In genomic region chr5:6743161-6743560, GRCh38 we compare ENCODE assay signal across 23 cellular contexts. TPM values are rescaled to one million over a fixed set of nuclear protein-coding genes. Genes with fewer than 3 reads are reported as not detected.
DNase-seq lines count a peak whose midpoint lies in the region; ATAC-seq and TF ChIP-seq lines count a peak whose summit lies in the region.
"Had no signal": no experiment of that assay in that cellular context is flagged by ENCODE, and none has a peak within 500 bp of the region (broad histone marks: within the 10 kb centered on the region; RNA-seq: fewer than 3 reads in every experiment).

No MANE protein-coding gene starts in this region.

- DNase-seq in CD8-positive, alpha-beta T cell = no peak
- DNase-seq in IMR-90 = no peak
- peak; percentile 41 for DNase-seq in choroid plexus epithelial cell (ENCODE audit: low read depth)
- DNase-seq in sigmoid colon = peak; percentile 37
- DNase-seq in MG63 = no peak
- DNase-seq in NCI-H2107 (lab: John Stamatoyannopoulos, UW) = no peak
- no peak for DNase-seq in psoas muscle
- DNase-seq: activated CD4-positive, alpha-beta T cell treated with anti-CD3 and anti-CD28 coated beads for 4 hours; brain microvascular endothelial cell; CD4-positive, CD25-positive, alpha-beta regulatory T cell; effector CD4-positive, alpha-beta T cell; GM23248; HFFc6; Karpas-422; natural killer cell; NCI-H1436 treated with DMSO at 0.1 percent for 48 hours; NCI-H446 treated with DMSO at 0.1 percent for 48 hours; right cardiac atrium; RPMI8226; SK-N-SH; stimulated activated CD4-positive, alpha-beta T cell treated with anti-CD3 and anti-CD28 coated beads, Interleukin-4, amount 100 ng/mL, for 1 hour; upper lobe of right lung had no signal

- H3K9me1 ChIP-seq in IMR-90 (ENCODE audit: insufficient read depth, low read length) = peaks cover 4% of the 10 kb centered on the region

- H2AK9ac ChIP-seq in IMR-90 (replicated peaks; ENCODE audit: low read depth, low read length, poor library complexity) = peak overlapping the region; percentile 24

- H4K8ac ChIP-seq in IMR-90 (ENCODE audit: low read depth in 2 of 2, low read length in 2 of 2) = no peak overlapping the region

- H3K56ac ChIP-seq in IMR-90 (ENCODE audit: extremely low read depth, insufficient read depth, low read length) = no peak overlapping the region

- H2BK15ac ChIP-seq in IMR-90 (ENCODE audit: low read depth, low read length) = no peak overlapping the region

- no peaks in the 10 kb centered on the region for H3K27me3 Mint-ChIP-seq in CD8-positive, alpha-beta T cell (ENCODE audit: low read depth)
- H3K27me3 Mint-ChIP-seq: CD4-positive, CD25-positive, alpha-beta regulatory T cell had no signal

- POLR2A ChIA-PET in CD8-positive, alpha-beta T cell (lab: Charles Lee) = no interaction called here
- POLR2A ChIA-PET in IMR-90 (lab: Charles Lee; ENCODE audit: unreplicated experiment) = no interaction called here

- intact Hi-C loops in CD8-positive, alpha-beta T cell (cut with DNase I, micrococcal nuclease) = loop anchor here in 1 of 2 experiments (5.0 to 10.0 kb wide), 2 partner anchors 368 to 856 kb away; partner anchors contain the start of gene MED10
- intact Hi-C loops in IMR-90 (cut with micrococcal nuclease) (loop anchor here (10.0 kb wide), 1 partner anchor 368 kb away; the partner anchor contains the start of gene MED10), sigmoid colon (cut with DNase I) (loop anchor here (10.0 kb wide), 1 partner anchor 368 kb away; the partner anchor contains the start of gene MED10), psoas muscle (cut with DNase I) (loop anchor here in 1 of 2 donors (10.0 kb wide), 1 partner anchor 298 kb away; the partner anchor contains the start of gene UBE2QL1)

- H3K9ac ChIP-seq in IMR-90 (ENCODE audit: low read depth, low read length) = no peak overlapping the region
- H3K9ac ChIP-seq: GM23248, SK-N-SH had no signal

- no peaks in the 10 kb centered on the region for H3K9me3 ChIP-seq in CD8-positive, alpha-beta T cell (ENCODE audit: low read length)
- H3K9me3 ChIP-seq in IMR-90 (ENCODE audit: control insufficient read depth, insufficient read depth, low read length) (no peaks in the 10 kb centered on the region), sigmoid colon (no peaks in the 10 kb centered on the region), MG63 (no peaks in the 10 kb centered on the region), psoas muscle (no peaks in the 10 kb centered on the region)
- H3K9me3 ChIP-seq: ovary, SK-N-SH, upper lobe of right lung had no signal

- no peak overlapping the region for H3K4me3 Mint-ChIP-seq in CD8-positive, alpha-beta T cell
- H3K4me3 Mint-ChIP-seq: CD4-positive, CD25-positive, alpha-beta regulatory T cell; HFFc6; natural killer cell had no signal

- peaks cover 33% of the 10 kb centered on the region for H3K36me3 ChIP-seq in CD8-positive, alpha-beta T cell (ENCODE audit: insufficient read depth, low read length)
- H3K36me3 ChIP-seq in IMR-90 (ENCODE audit: control insufficient read depth, insufficient read depth, low read length) (peaks cover 45% of the 10 kb centered on the region), sigmoid colon (peaks cover 4 to 83% (median 26%) of the 10 kb centered on the region in 4 donors), MG63 (peaks cover 99% of the 10 kb centered on the region), psoas muscle (ENCODE audit: insufficient read depth in 1 of 2, low read depth in 1 of 2) (peaks cover 2 to 93% of the 10 kb centered on the region in 2 donors)
- H3K36me3 ChIP-seq: ovary had no signal

- H2BK20ac ChIP-seq in IMR-90 (ENCODE audit: low read depth, low read length) = no peak overlapping the region

- peak overlapping the region; percentile 46 for H3K27ac Mint-ChIP-seq in CD8-positive, alpha-beta T cell
- H3K27ac Mint-ChIP-seq: HFFc6 had no signal

- no peak overlapping the region for H4K5ac ChIP-seq in IMR-90 (ENCODE audit: low read depth, low read length)

- no peak overlapping the region for H2AFZ ChIP-seq in IMR-90 (replicated peaks; ENCODE audit: low read length, poor library complexity)
- H2AFZ ChIP-seq: GM23248 had no signal

- no TSS peak for BruUV-seq in IMR-90 (replicated peaks; lab: Mats Ljungman, UMichigan)

- no peak for TF ChIP-seq CTCF in CD8-positive, alpha-beta T cell (IDR thresholded peaks at IDR 0.05)
- TF ChIP-seq CTCF in IMR-90 (conservative IDR thresholded peaks at IDR 0.05; ENCODE audit: low read depth, low read length) (no peak), choroid plexus epithelial cell (conservative IDR thresholded peaks at IDR 0.05; ENCODE audit: low read depth, low read length) (no peak), sigmoid colon (IDR thresholded peaks at IDR 0.05) (no peak), psoas muscle (IDR thresholded peaks at IDR 0.05) (no peak)

- no peak overlapping the region for H2BK5ac ChIP-seq in IMR-90 (ENCODE audit: low read depth, low read length, poor library complexity, severe bottlenecking)

- no peaks in the 10 kb centered on the region for H3K4me1 ChIP-seq in CD8-positive, alpha-beta T cell (ENCODE audit: insufficient read depth, low read length)
- H3K4me1 ChIP-seq in IMR-90 (ENCODE audit: control insufficient read depth, insufficient read depth, low read length) (peaks cover 2% of the 10 kb centered on the region), sigmoid colon (peaks cover 0 to 6% (median 4%) of the 10 kb centered on the region in 4 donors), psoas muscle (peaks cover 6% of the 10 kb centered on the region)
- H3K4me1 ChIP-seq: upper lobe of right lung had no signal

- peaks cover 45% of the 10 kb centered on the region for H4K20me1 ChIP-seq in IMR-90 (ENCODE audit: insufficient read depth, low read length)

- in situ Hi-C loops in IMR-90 (cut with MboI; ENCODE audit: low sequenced_read_pairs) = loop anchor here (25.0 kb wide), 1 partner anchor 1256 kb away; no protein-coding TSS in a partner anchor

- CTCF ChIA-PET in CD8-positive, alpha-beta T cell (lab: Charles Lee) = no interaction called here
- CTCF ChIA-PET in IMR-90 (lab: Yijun Ruan, JAX) = no interaction called here

- no peak overlapping the region for H3K18ac ChIP-seq in IMR-90 (ENCODE audit: low read depth, low read length)

- no peaks in the 10 kb centered on the region for H3K9me3 Mint-ChIP-seq in CD8-positive, alpha-beta T cell
- H3K9me3 Mint-ChIP-seq: CD4-positive, CD25-positive, alpha-beta regulatory T cell; HFFc6; natural killer cell had no signal

- no peak overlapping the region for H4K91ac ChIP-seq in IMR-90 (ENCODE audit: insufficient read depth, low read depth, low read length)

- no peak for TF ChIP-seq POLR2A in IMR-90 (IDR thresholded peaks at IDR 0.05; ENCODE audit: low read depth, low read length)
- TF ChIP-seq POLR2A in sigmoid colon (IDR thresholded peaks at IDR 0.05) = no peak

- peaks cover 3% of the 10 kb centered on the region for H3K4me1 Mint-ChIP-seq in CD8-positive, alpha-beta T cell (ENCODE audit: low read depth)
- H3K4me1 Mint-ChIP-seq: natural killer cell had no signal

- no peak overlapping the region for H3K4me3 ChIP-seq in CD8-positive, alpha-beta T cell (ENCODE audit: low read depth, low read length)
- H3K4me3 ChIP-seq in IMR-90 (ENCODE audit: insufficient read depth, low read depth, low read length) = no peak overlapping the region
- H3K4me3 ChIP-seq in choroid plexus epithelial cell (ENCODE audit: low read depth, low read length) = no peak overlapping the region
- no peak overlapping the region for H3K4me3 ChIP-seq in sigmoid colon
- H3K4me3 ChIP-seq in MG63 = no peak overlapping the region
- no peak overlapping the region for H3K4me3 ChIP-seq in psoas muscle
- H3K4me3 ChIP-seq: GM23248, ovary, upper lobe of right lung had no signal

- no peak overlapping the region for H3K23ac ChIP-seq in IMR-90 (ENCODE audit: low read depth, low read length)

- H3K14ac ChIP-seq in IMR-90 (replicated peaks; ENCODE audit: low read depth, low read length) = no peak overlapping the region

- peaks cover 47 to 66% of the 10 kb centered on the region in 2 experiments for H3K79me1 ChIP-seq in IMR-90 (ENCODE audit: low read depth in 1 of 2, low read length in 2 of 2)

- 71% methylated on average over 7 of the region's 10 CpGs; no CpG with 5 or more reads in 1 of the 2 experiments for WGBS in IMR-90 (ENCODE audit: extremely low coverage in 2 of 2, insufficient read length in 1 of 2), 2 experiments
- WGBS in sigmoid colon, 2 donors = 86 to 89% methylated on average over 10 of the region's 10 CpGs
- 76 to 79% (median 79%) methylated on average over 10 of the region's 10 CpGs for WGBS in psoas muscle, 3 donors

- H3K27ac ChIP-seq in CD8-positive, alpha-beta T cell (ENCODE audit: low read depth, low read length) = no peak overlapping the region
- H3K27ac ChIP-seq in IMR-90 (ENCODE audit: insufficient read depth, low read length) = no peak overlapping the region
- no peak overlapping the region for H3K27ac ChIP-seq in sigmoid colon
- no peak overlapping the region for H3K27ac ChIP-seq in psoas muscle
- H3K27ac ChIP-seq: brain microvascular endothelial cell, GM23248, ovary, upper lobe of right lung had no signal

- no peak for TF ChIP-seq RAD21 in IMR-90 (IDR thresholded peaks at IDR 0.05; ENCODE audit: low read length)

- no peaks in the 10 kb centered on the region for H3K27me3 ChIP-seq in CD8-positive, alpha-beta T cell (ENCODE audit: insufficient read depth, low read length)
- H3K27me3 ChIP-seq in IMR-90 (ENCODE audit: control insufficient read depth, insufficient read depth, low read length) (no peaks in the 10 kb centered on the region), sigmoid colon (no peaks in the 10 kb centered on the region), MG63 (no peaks in the 10 kb centered on the region), psoas muscle (ENCODE audit: insufficient read depth in 3 of 3, low read length in 2 of 3) (no peaks in the 10 kb centered on the region)
- H3K27me3 ChIP-seq: brain microvascular endothelial cell, ovary, upper lobe of right lung had no signal

- H3K4ac ChIP-seq in IMR-90 (ENCODE audit: low read depth, low read length) = no peak overlapping the region

- no peak overlapping the region for H3K4me2 ChIP-seq in IMR-90 (ENCODE audit: low read depth, low read length)
- H3K4me2 ChIP-seq: SK-N-SH had no signal

- dilution Hi-C loops in IMR-90 (cut with HindIII; ENCODE audit: low sequenced_read_pairs, unreplicated experiment) = no loop called here

- no peak for TF ChIP-seq EP300 in sigmoid colon (IDR thresholded peaks at IDR 0.05)

- no peak overlapping the region for H2BK120ac ChIP-seq in IMR-90 (ENCODE audit: low read depth, low read length)

- no peak for ATAC-seq in CD8-positive, alpha-beta T cell
- ATAC-seq in IMR-90 (ENCODE audit: low read depth) (no peak), psoas muscle (no peak)
- ATAC-seq: natural killer cell, right cardiac atrium, upper lobe of right lung had no signal

- peaks cover 83% of the 10 kb centered on the region for H3K36me3 Mint-ChIP-seq in CD8-positive, alpha-beta T cell

- H2AK5ac ChIP-seq in IMR-90 (ENCODE audit: low read depth, low read length) = no peak overlapping the region

RNA-seq across cellular contexts. Expression of gene TENT4A, which starts 29.9 kb away (rescaled TPM):
- total RNA-seq in CD8-positive, alpha-beta T cell = 10 to 100 TPM; 39.9 to 42.6 TPM
- total RNA-seq in IMR-90 (2012; rRNA removed) (5.9 and 8.6 TPM in 2 replicates), sigmoid colon (10 to 100 TPM; 14.6 to 27.4 (median 18.7) TPM), psoas muscle (10 to 100 TPM in 3 of 4 donors, 1 to 10 TPM in 1; 8.7 to 19.2 (median 15.2) TPM)
- polyA plus RNA-seq in IMR-90 (2012; rRNA removed) (17.2 and 19.8 TPM in 2 replicates), sigmoid colon (10 to 100 TPM in 1 of 3 donors, 1 to 10 TPM in 2; 3.0 to 12.5 (median 3.2) TPM), psoas muscle (10 to 100 TPM in 1 of 3 donors, 1 to 10 TPM in 2; 5.0 to 12.7 (median 8.0) TPM)
- 5.2 and 10.0 TPM in 2 replicates for polyA plus RNA-seq in IMR-90 (2012; cell fraction: cytosol; rRNA removed)
- polyA plus RNA-seq in IMR-90 (2012; cell fraction: nucleus; rRNA removed; ENCODE audit: low replicate concordance) = 74.3 and 80.4 TPM in 2 replicates
- total RNA-seq in MG63 (2014; rRNA removed; shearing (Covaris generic); ENCODE audit: low replicate concordance) = 9.9 and 14.6 TPM in 2 replicates

Comparison
In these comparisons a context has a peak if more than half of its experiments do, and no peak if none do; other contexts are left out.
1. DNase-seq: peak in choroid plexus epithelial cell (single experiment) and sigmoid colon (single experiment); none in CD8-positive, alpha-beta T cell (0 of 7), IMR-90 (single experiment), MG63 (single experiment), NCI-H2107 (single experiment) and psoas muscle (0 of 2).